ENCODE assay signal across 15 cellular contexts in the genomic region with DNA sequence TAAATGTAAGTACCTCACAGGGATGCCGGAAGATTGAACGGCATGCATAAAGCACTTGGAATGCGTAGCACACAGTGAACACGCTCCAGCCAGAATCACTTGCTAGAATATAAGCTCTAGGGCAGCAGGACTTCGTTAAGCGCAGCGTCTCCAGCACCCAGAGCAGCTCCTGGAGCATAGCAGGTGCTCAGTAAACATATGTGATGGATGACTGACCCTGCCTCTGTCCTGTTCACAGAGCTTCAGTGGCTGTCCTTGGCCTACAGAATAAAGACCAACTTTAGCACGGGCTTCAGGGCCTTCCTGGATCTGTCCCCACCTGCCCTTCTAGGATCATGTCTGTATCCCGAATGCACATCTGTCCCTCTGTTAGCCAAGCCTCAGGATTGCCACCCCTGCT. TPM values are rescaled to one million over a fixed set of nuclear protein-coding genes. Genes with fewer than 3 reads are reported as not detected.
DNase-seq lines count a peak whose midpoint lies in the region; ATAC-seq and TF ChIP-seq lines count a peak whose summit lies in the region.
"Had no signal": no experiment of that assay in that cellular context is flagged by ENCODE, and none has a peak within 500 bp of the region (broad histone marks: within the 10 kb centered on the region; RNA-seq: fewer than 3 reads in every experiment).

No MANE protein-coding gene starts in this region.

- H3K4me3 Mint-ChIP-seq in activated T-cell treated with anti-CD3 and anti-CD28 coated beads, Interleukin-2, amount 50 U/mL, for 24 hours = no peak overlapping the region
- H3K4me3 Mint-ChIP-seq in activated T-cell treated with anti-CD3 and anti-CD28 coated beads, Interleukin-2, amount 50 U/mL, for 72 hours = no peak overlapping the region
- H3K4me3 Mint-ChIP-seq in mesothelial cell of epicardium = no peak overlapping the region

- peak overlapping the region; percentile 38 for H3K27ac Mint-ChIP-seq in activated T-cell treated with anti-CD3 and anti-CD28 coated beads, Interleukin-2, amount 50 U/mL, for 24 hours
- no peak overlapping the region for H3K27ac Mint-ChIP-seq in activated T-cell treated with anti-CD3 and anti-CD28 coated beads, Interleukin-2, amount 50 U/mL, for 72 hours
- H3K27ac Mint-ChIP-seq in mesothelial cell of epicardium = no peak overlapping the region

- H3K4me1 Mint-ChIP-seq in activated T-cell treated with anti-CD3 and anti-CD28 coated beads, Interleukin-2, amount 50 U/mL, for 24 hours (ENCODE audit: low read depth) = peaks cover 66% of the 10 kb centered on the region
- peaks cover 58% of the 10 kb centered on the region for H3K4me1 Mint-ChIP-seq in activated T-cell treated with anti-CD3 and anti-CD28 coated beads, Interleukin-2, amount 50 U/mL, for 72 hours (ENCODE audit: low read depth)
- peaks cover 7% of the 10 kb centered on the region for H3K4me1 Mint-ChIP-seq in mesothelial cell of epicardium

- no peak for TF ChIP-seq POLR2A in erythroblast (IDR thresholded peaks at IDR 0.05; ENCODE audit: low read length)

- H3K36me3 Mint-ChIP-seq in activated T-cell treated with anti-CD3 and anti-CD28 coated beads, Interleukin-2, amount 50 U/mL, for 24 hours (ENCODE audit: low read depth) = peaks cover 51% of the 10 kb centered on the region
- peaks cover 0 to 1% of the 10 kb centered on the region in 2 donors for H3K36me3 Mint-ChIP-seq in activated T-cell treated with anti-CD3 and anti-CD28 coated beads, Interleukin-2, amount 50 U/mL, for 72 hours (ENCODE audit: insufficient read depth in 2 of 2)
- no peaks in the 10 kb centered on the region for H3K36me3 Mint-ChIP-seq in mesothelial cell of epicardium

- H3K36me3 ChIP-seq in HEK293 (ENCODE audit: control insufficient read depth in 2 of 2, insufficient read depth in 1 of 2, low read length in 2 of 2) (no peaks in the 10 kb centered on the region), neutrophil (peaks cover 49% of the 10 kb centered on the region)
- H3K36me3 ChIP-seq: BE2C, SJSA1 had no signal

- H3K9me3 ChIP-seq in HEK293 (ENCODE audit: control insufficient read depth, insufficient read depth, low read depth, low read length) (no peaks in the 10 kb centered on the region), neutrophil (no peaks in the 10 kb centered on the region)
- H3K9me3 ChIP-seq: BE2C, SJSA1 had no signal

- H3K27me3 Mint-ChIP-seq in activated T-cell treated with anti-CD3 and anti-CD28 coated beads, Interleukin-2, amount 50 U/mL, for 24 hours = no peaks in the 10 kb centered on the region
- no peaks in the 10 kb centered on the region for H3K27me3 Mint-ChIP-seq in activated T-cell treated with anti-CD3 and anti-CD28 coated beads, Interleukin-2, amount 50 U/mL, for 72 hours (ENCODE audit: low read depth)
- peaks cover 39% of the 10 kb centered on the region for H3K27me3 Mint-ChIP-seq in mesothelial cell of epicardium (ENCODE audit: low read depth)

- H3K9me3 Mint-ChIP-seq in activated T-cell treated with anti-CD3 and anti-CD28 coated beads, Interleukin-2, amount 50 U/mL, for 24 hours = no peaks in the 10 kb centered on the region
- no peaks in the 10 kb centered on the region for H3K9me3 Mint-ChIP-seq in activated T-cell treated with anti-CD3 and anti-CD28 coated beads, Interleukin-2, amount 50 U/mL, for 72 hours
- H3K9me3 Mint-ChIP-seq in mesothelial cell of epicardium = no peaks in the 10 kb centered on the region

- H3K4me1 ChIP-seq in HEK293 (ENCODE audit: control insufficient read depth, insufficient read depth, low read length) = peaks cover 8% of the 10 kb centered on the region
- peaks cover 50 to 53% of the 10 kb centered on the region in 2 experiments for H3K4me1 ChIP-seq in neutrophil (ENCODE audit: control insufficient read depth in 1 of 2, insufficient read depth in 1 of 2, low read depth in 1 of 2, low read length in 1 of 2)
- H3K4me1 ChIP-seq: BE2C had no signal

- no peak for ATAC-seq in activated T-cell treated with anti-CD3 and anti-CD28 coated beads, Interleukin-2, amount 50 U/mL, for 72 hours (replicated peaks in 1 of 2)
- ATAC-seq: GM12878 had no signal

- POLR2A ChIA-PET in HEK293 (lab: Yijun Ruan, JAX) = no interaction called here

- H3K27ac ChIP-seq in HEK293 (ENCODE audit: extremely low read depth, low read depth, low read length) = no peak overlapping the region
- peak overlapping the region; percentile 91 for H3K27ac ChIP-seq in VCaP
- H3K27ac ChIP-seq in neutrophil = peak overlapping the region; percentile 59
- H3K27ac ChIP-seq: SJSA1 had no signal

- CTCF ChIA-PET in HEK293 (lab: Yijun Ruan, JAX) = interaction anchor here (1.0 to 2.1 kb wide), 3 partner anchors 22 to 95 kb away, joined by 3 to 8 read pairs (median 3); no protein-coding TSS in a partner anchor

- H3K4me3 ChIP-seq in HEK293 (ENCODE audit: low read depth, low read length) = no peak overlapping the region
- H3K4me3 ChIP-seq in neutrophil (ENCODE audit: low read depth in 1 of 2, low read length in 1 of 2) = no peak overlapping the region
- H3K4me3 ChIP-seq: GM12878, SJSA1 had no signal

- DNase-seq in activated T-cell treated with anti-CD3 and anti-CD28 coated beads, Interleukin-2, amount 50 U/mL, for 24 hours = no peak
- no peak for DNase-seq in activated T-cell treated with anti-CD3 and anti-CD28 coated beads, Interleukin-2, amount 50 U/mL, for 72 hours
- no peak for DNase-seq in mesothelial cell of epicardium (ENCODE audit: low spot score in 2 of 2, unreplicated experiment in 2 of 2)
- no peak for DNase-seq in erythroblast (lab: John Stamatoyannopoulos, UW)
- DNase-seq: BE2C, HCEC 1CT, NCI-H187, NCI-H748 treated with DMSO at 0.1 percent for 48 hours, SW 1271 had no signal

- H3K27me3 ChIP-seq in neutrophil = no peaks in the 10 kb centered on the region
- H3K27me3 ChIP-seq: SJSA1 had no signal

- no peak for TF ChIP-seq CTCF in HEK293 (tag by site-specific recombination; IDR thresholded peaks at IDR 0.05)
- TF ChIP-seq CTCF in VCaP (conservative IDR thresholded peaks at IDR 0.05) = no peak
- TF ChIP-seq CTCF in neutrophil (IDR thresholded peaks at IDR 0.05) = no peak
- no peak for TF ChIP-seq CTCF in mesothelial cell of epicardium (IDR thresholded peaks at IDR 0.05; ENCODE audit: unreplicated experiment)

TF ChIP-seq in HEK293, 187 proteins besides CTCF, POLR2A, EP300 and RAD21:
- peak; percentile 59; the same call in 1 of the 2 replicates for TF ChIP-seq ZNF664 (tag by site-specific recombination; IDR thresholded peaks at IDR 0.05)
- no peak for TF ChIP-seq ZNF394 (tag by site-specific recombination; IDR thresholded peaks at IDR 0.05; ENCODE audit: borderline replicate concordance)
- TF ChIP-seq ZSCAN16 (tag by site-specific recombination; IDR thresholded peaks at IDR 0.05) = peak; percentile 84
TF ChIP-seq in HEK293: peak in this region for 2.

RNA-seq across cellular contexts. Expression of a gene that starts 6.0 kb away (rescaled TPM):
- total RNA-seq in activated T-cell treated with anti-CD3 and anti-CD28 coated beads, Interleukin-2, amount 50 U/mL, for 72 hours = 100 to 1,000 TPM; 108 to 109 TPM
- total RNA-seq in mesothelial cell of epicardium = 4.1 to 4.6 TPM (median 4.1 TPM) in 3 replicates

RNA-seq across cellular contexts. Expression of a gene that starts 41.9 kb away (rescaled TPM):
- 1 to 10 TPM; 1.6 to 2.3 TPM for total RNA-seq in activated T-cell treated with anti-CD3 and anti-CD28 coated beads, Interleukin-2, amount 50 U/mL, for 72 hours
- total RNA-seq in mesothelial cell of epicardium = 0.16 to 0.22 TPM (median 0.18 TPM) in 3 replicates
- total RNA-seq: IMR-90 had no signal

Comparison
In these comparisons a context has a peak if more than half of its experiments do, and no peak if none do; other contexts are left out.
1. RNA of a gene that starts 6.0 kb away (total RNA-seq): 108 to 109 TPM in activated T-cell treated with anti-CD3 and anti-CD28 coated beads, Interleukin-2, amount 50 U/mL, for 72 hours; 4.1 to 4.6 TPM in mesothelial cell of epicardium; every median in the first group is over 10 times any median in the second.